16 cellular contexts compared by ENCODE assay signal in genomic region chr10:13110908-13111307, GRCh38. TPM values are rescaled to one million over a fixed set of nuclear protein-coding genes. Genes with fewer than 3 reads are reported as not detected.
DNase-seq lines count a peak whose midpoint lies in the region; ATAC-seq and TF ChIP-seq lines count a peak whose summit lies in the region.
"Had no signal": no experiment of that assay in that cellular context is flagged by ENCODE, and none has a peak within 500 bp of the region (broad histone marks: within the 10 kb centered on the region; RNA-seq: fewer than 3 reads in every experiment).

No MANE protein-coding gene starts in this region.

- no peaks in the 10 kb centered on the region for H3K9me3 ChIP-seq in CD4-positive, alpha-beta memory T cell (ENCODE audit: control insufficient read depth in 1 of 2, low read length in 2 of 2)
- H3K9me3 ChIP-seq: BLaER1 treated with 17β-estradiol and CSF1 and Interleukin-3, amounts not matched to agents 10 nM and 100 nM had no signal

- H3K27me3 Mint-ChIP-seq in activated T-cell treated with anti-CD3 and anti-CD28 coated beads, Interleukin-2, amount 50 U/mL, for 24 hours: no peaks in the 10 kb centered on the region
- no peaks in the 10 kb centered on the region for H3K27me3 Mint-ChIP-seq in activated T-cell treated with anti-CD3 and anti-CD28 coated beads, Interleukin-2, amount 50 U/mL, for 4 hours (ENCODE audit: low read depth)
- no peaks in the 10 kb centered on the region for H3K27me3 Mint-ChIP-seq in CD4-positive, alpha-beta memory T cell
- no peaks in the 10 kb centered on the region for H3K27me3 Mint-ChIP-seq in activated T-helper 1 cell treated with anti-CD3 and anti-CD28 coated beads, Interleukin-12 subunit alpha, Interleukin-12 subunit beta, Interleukin-2, Interleukin-4 antibody, amounts not matched to agents 30 ng/mL and 10 ng/mL and 1 ng/mL, durations not matched to agents 14 hours and 24 hours and 36 hours (ENCODE audit: insufficient read depth)
- no peaks in the 10 kb centered on the region for H3K27me3 Mint-ChIP-seq in natural killer cell (ENCODE audit: low read depth in 2 of 2)

- no peak overlapping the region for H3K27ac ChIP-seq in CD4-positive, alpha-beta memory T cell (ENCODE audit: low read depth, low read length)
- H3K27ac ChIP-seq: BLaER1 treated with 17β-estradiol and CSF1 and Interleukin-3, amounts not matched to agents 10 nM and 100 nM had no signal

- no peak overlapping the region for H3K4me3 Mint-ChIP-seq in activated T-cell treated with anti-CD3 and anti-CD28 coated beads, Interleukin-2, amount 50 U/mL, for 24 hours
- no peak overlapping the region for H3K4me3 Mint-ChIP-seq in activated T-cell treated with anti-CD3 and anti-CD28 coated beads, Interleukin-2, amount 50 U/mL, for 4 hours
- no peak overlapping the region for H3K4me3 Mint-ChIP-seq in CD4-positive, alpha-beta memory T cell
- no peak overlapping the region for H3K4me3 Mint-ChIP-seq in activated T-helper 1 cell treated with anti-CD3 and anti-CD28 coated beads, Interleukin-12 subunit alpha, Interleukin-12 subunit beta, Interleukin-2, Interleukin-4 antibody, amounts not matched to agents 30 ng/mL and 10 ng/mL and 1 ng/mL, durations not matched to agents 14 hours and 24 hours and 36 hours
- H3K4me3 Mint-ChIP-seq in natural killer cell: no peak overlapping the region

- no peak for ATAC-seq in activated T-cell treated with anti-CD3 and anti-CD28 coated beads, Interleukin-2, amount 50 U/mL, for 4 hours
- no peak for ATAC-seq in natural killer cell

- intact Hi-C loops in CD4-positive, alpha-beta memory T cell (cut with micrococcal nuclease): no loop called here
- intact Hi-C loops in activated T-helper 1 cell treated with anti-CD3 and anti-CD28 coated beads, Interleukin-12 subunit alpha, Interleukin-12 subunit beta, Interleukin-2, Interleukin-4 antibody, amounts not matched to agents 30 ng/mL and 10 ng/mL and 1 ng/mL, durations not matched to agents 14 hours and 24 hours and 36 hours (cut with micrococcal nuclease): no loop called here
- intact Hi-C loops in natural killer cell (cut with micrococcal nuclease): no loop called here

- peaks cover 56% of the 10 kb centered on the region for H3K4me1 ChIP-seq in CD4-positive, alpha-beta memory T cell (ENCODE audit: insufficient read depth, low read length)

- CTCF ChIA-PET in CD4-positive, alpha-beta memory T cell (lab: Charles Lee; ENCODE audit: partially characterized antibody): no interaction called here

- no peak overlapping the region for H3K4me3 ChIP-seq in CD4-positive, alpha-beta memory T cell (ENCODE audit: low read length in 2 of 2)
- H3K4me3 ChIP-seq: BLaER1 treated with 17β-estradiol and CSF1 and Interleukin-3, amounts not matched to agents 10 nM and 100 nM had no signal

- H3K36me3 Mint-ChIP-seq in activated T-cell treated with anti-CD3 and anti-CD28 coated beads, Interleukin-2, amount 50 U/mL, for 24 hours (ENCODE audit: low read depth): peaks cover 63% of the 10 kb centered on the region
- peaks cover 28% of the 10 kb centered on the region for H3K36me3 Mint-ChIP-seq in activated T-cell treated with anti-CD3 and anti-CD28 coated beads, Interleukin-2, amount 50 U/mL, for 4 hours (ENCODE audit: insufficient read depth)
- H3K36me3 Mint-ChIP-seq in CD4-positive, alpha-beta memory T cell: peaks cover 52 to 61% of the 10 kb centered on the region in 2 donors
- H3K36me3 Mint-ChIP-seq in activated T-helper 1 cell treated with anti-CD3 and anti-CD28 coated beads, Interleukin-12 subunit alpha, Interleukin-12 subunit beta, Interleukin-2, Interleukin-4 antibody, amounts not matched to agents 30 ng/mL and 10 ng/mL and 1 ng/mL, durations not matched to agents 14 hours and 24 hours and 36 hours (ENCODE audit: low read depth): peaks cover 42% of the 10 kb centered on the region
- H3K36me3 Mint-ChIP-seq in natural killer cell: peaks cover 19% of the 10 kb centered on the region

- no peaks in the 10 kb centered on the region for H3K27me3 ChIP-seq in CD4-positive, alpha-beta memory T cell (ENCODE audit: insufficient read depth, low read length)

- peaks cover 56% of the 10 kb centered on the region for H3K4me1 Mint-ChIP-seq in activated T-cell treated with anti-CD3 and anti-CD28 coated beads, Interleukin-2, amount 50 U/mL, for 24 hours (ENCODE audit: low read depth)
- H3K4me1 Mint-ChIP-seq in activated T-cell treated with anti-CD3 and anti-CD28 coated beads, Interleukin-2, amount 50 U/mL, for 4 hours (ENCODE audit: low read depth): peaks cover 44% of the 10 kb centered on the region
- peaks cover 35 to 58% (median 48%) of the 10 kb centered on the region in 4 donors for H3K4me1 Mint-ChIP-seq in CD4-positive, alpha-beta memory T cell
- peaks cover 51% of the 10 kb centered on the region for H3K4me1 Mint-ChIP-seq in activated T-helper 1 cell treated with anti-CD3 and anti-CD28 coated beads, Interleukin-12 subunit alpha, Interleukin-12 subunit beta, Interleukin-2, Interleukin-4 antibody, amounts not matched to agents 30 ng/mL and 10 ng/mL and 1 ng/mL, durations not matched to agents 14 hours and 24 hours and 36 hours (ENCODE audit: low read depth)
- peaks cover 37 to 38% of the 10 kb centered on the region in 2 donors for H3K4me1 Mint-ChIP-seq in natural killer cell

- no peak for TF ChIP-seq CTCF in natural killer cell (IDR thresholded peaks at IDR 0.05)

- peaks cover 47% of the 10 kb centered on the region for H3K36me3 ChIP-seq in CD4-positive, alpha-beta memory T cell (ENCODE audit: insufficient read depth, low read length)

- H3K27ac Mint-ChIP-seq in activated T-cell treated with anti-CD3 and anti-CD28 coated beads, Interleukin-2, amount 50 U/mL, for 24 hours: peak overlapping the region; percentile 45
- peak overlapping the region in 6 of 7 donors; percentile 22 to 91 (median 60) for H3K27ac Mint-ChIP-seq in CD4-positive, alpha-beta memory T cell
- H3K27ac Mint-ChIP-seq in activated T-helper 1 cell treated with anti-CD3 and anti-CD28 coated beads, Interleukin-12 subunit alpha, Interleukin-12 subunit beta, Interleukin-2, Interleukin-4 antibody, amounts not matched to agents 30 ng/mL and 10 ng/mL and 1 ng/mL, durations not matched to agents 14 hours and 24 hours and 36 hours: peak overlapping the region; percentile 83
- H3K27ac Mint-ChIP-seq in natural killer cell: peak overlapping the region; percentile 42 to 92

- DNase-seq in activated T-cell treated with anti-CD3 and anti-CD28 coated beads, Interleukin-2, amount 50 U/mL, for 24 hours: no peak
- no peak for DNase-seq in activated T-cell treated with anti-CD3 and anti-CD28 coated beads, Interleukin-2, amount 50 U/mL, for 4 hours
- DNase-seq in CD4-positive, alpha-beta memory T cell: no peak
- DNase-seq in activated T-helper 1 cell treated with anti-CD3 and anti-CD28 coated beads, Interleukin-12 subunit alpha, Interleukin-12 subunit beta, Interleukin-2, Interleukin-4 antibody, amounts not matched to agents 30 ng/mL and 10 ng/mL and 1 ng/mL, durations not matched to agents 14 hours and 24 hours and 36 hours (ENCODE audit: low spot score): no peak
- DNase-seq in natural killer cell (no peak), DMS79 (lab: John Stamatoyannopoulos, UW) (no peak), NOMO-1 (lab: John Stamatoyannopoulos, UW; ENCODE audit: unreplicated experiment in 2 of 2) (no peak), NCI-H748 (lab: John Stamatoyannopoulos, UW; ENCODE audit: unreplicated experiment) (no peak)
- DNase-seq: DND-41, NCI-H1092 treated with DMSO at 0.1 percent for 48 hours, NCI-H146, NCI-H2029 treated with DMSO at 0.1 percent for 48 hours, NCI-H2171, NCI-H69, SHP77 had no signal

- POLR2A ChIA-PET in CD4-positive, alpha-beta memory T cell (lab: Charles Lee; ENCODE audit: partially characterized antibody): interaction anchor here (1.1 kb wide), 1 partner anchor 19 kb away, joined by 3 read pairs; no protein-coding TSS in a partner anchor

- no peaks in the 10 kb centered on the region for H3K9me3 Mint-ChIP-seq in activated T-cell treated with anti-CD3 and anti-CD28 coated beads, Interleukin-2, amount 50 U/mL, for 24 hours
- no peaks in the 10 kb centered on the region for H3K9me3 Mint-ChIP-seq in activated T-cell treated with anti-CD3 and anti-CD28 coated beads, Interleukin-2, amount 50 U/mL, for 4 hours
- H3K9me3 Mint-ChIP-seq in CD4-positive, alpha-beta memory T cell: no peaks in the 10 kb centered on the region
- no peaks in the 10 kb centered on the region for H3K9me3 Mint-ChIP-seq in activated T-helper 1 cell treated with anti-CD3 and anti-CD28 coated beads, Interleukin-12 subunit alpha, Interleukin-12 subunit beta, Interleukin-2, Interleukin-4 antibody, amounts not matched to agents 30 ng/mL and 10 ng/mL and 1 ng/mL, durations not matched to agents 14 hours and 24 hours and 36 hours
- no peaks in the 10 kb centered on the region for H3K9me3 Mint-ChIP-seq in natural killer cell

RNA-seq across cellular contexts. Expression of gene OPTN, which starts 10.9 kb away (rescaled TPM):
- total RNA-seq in activated T-cell treated with anti-CD3 and anti-CD28 coated beads, Interleukin-2, amount 50 U/mL, for 4 hours: 10 to 100 TPM; 14.6 to 29.0 (median 16.2) TPM
- 100 to 1,000 TPM; 148 TPM for total RNA-seq in CD4-positive, alpha-beta memory T cell
- 100 to 1,000 TPM in 1 of 2 donors, 10 to 100 TPM in 1; 40.3 to 101 TPM for polyA plus RNA-seq in CD4-positive, alpha-beta memory T cell
- 52.6 and 54.1 TPM in 2 replicates for total RNA-seq in activated T-helper 1 cell treated with anti-CD3 and anti-CD28 coated beads, Interleukin-12 subunit alpha, Interleukin-12 subunit beta, Interleukin-2, Interleukin-4 antibody, amounts not matched to agents 30 ng/mL and 10 ng/mL and 1 ng/mL, durations not matched to agents 14 hours and 24 hours and 36 hours
- total RNA-seq in natural killer cell: 100 to 1,000 TPM; 140 to 177 (median 161) TPM

RNA-seq across cellular contexts. Expression of gene MCM10, which starts 50.5 kb away (rescaled TPM):
- total RNA-seq in activated T-cell treated with anti-CD3 and anti-CD28 coated beads, Interleukin-2, amount 50 U/mL, for 4 hours: 10 to 100 TPM; 39.3 to 66.9 (median 55.4) TPM
- total RNA-seq in CD4-positive, alpha-beta memory T cell: under 1 TPM in 1 of 2 experiments, not detected in 1; 0.17 TPM
- not detected for polyA plus RNA-seq in CD4-positive, alpha-beta memory T cell
- total RNA-seq in activated T-helper 1 cell treated with anti-CD3 and anti-CD28 coated beads, Interleukin-12 subunit alpha, Interleukin-12 subunit beta, Interleukin-2, Interleukin-4 antibody, amounts not matched to agents 30 ng/mL and 10 ng/mL and 1 ng/mL, durations not matched to agents 14 hours and 24 hours and 36 hours: 104 and 106 TPM in 2 replicates
- 1 to 10 TPM in 2 of 3 donors, under 1 TPM in 1; 0.73 to 2.9 (median 1.3) TPM for total RNA-seq in natural killer cell

Comparison
In these comparisons a context has a peak if more than half of its experiments do, and no peak if none do; other contexts are left out.
1. RNA of gene MCM10, which starts 50.5 kb away (total RNA-seq): 104 to 106 TPM in activated T-helper 1 cell treated with anti-CD3 and anti-CD28 coated beads, Interleukin-12 subunit alpha, Interleukin-12 subunit beta, Interleukin-2, Interleukin-4 antibody, amounts not matched to agents 30 ng/mL and 10 ng/mL and 1 ng/mL, durations not matched to agents 14 hours and 24 hours and 36 hours and 39.3 to 66.9 TPM in activated T-cell treated with anti-CD3 and anti-CD28 coated beads, Interleukin-2, amount 50 U/mL, for 4 hours; 0.73 to 2.9 TPM in natural killer cell and 0.17 TPM in CD4-positive, alpha-beta memory T cell; every median in the first group is over 10 times any median in the second.
2. Peak in every context shown above with its lines, with median percentiles within 50 percentile points of each other: H3K27ac Mint-ChIP-seq.